ENCODE assay signal across 2 cellular contexts in genomic region chr7:156903232-156903909, GRCh38.
TF ChIP-seq lines count a peak whose summit lies in the region.

No MANE protein-coding gene starts in this region.

TF ChIP-seq in K562, 482 proteins besides CTCF, POLR2A, EP300 and RAD21 (continued from another document):
- TF ChIP-seq LCOR (CRISPR knock-in tag; IDR thresholded peaks at IDR 0.05) = 0 out of 2 replicates have a peak, but pooled peaks have one; percentile 17

TF ChIP-seq in SK-N-SH treated with all-trans-retinoic acid at 6 μM for 48 hours, 23 proteins besides CTCF, POLR2A, EP300 and RAD21 (continued from another document):
- TF ChIP-seq CREB5 (CRISPR knock-in tag; IDR thresholded peaks at IDR 0.05; ENCODE audit: low read depth) (no peak), GLIS3 (CRISPR knock-in tag; IDR thresholded peaks at IDR 0.05) (no peak), RARB (CRISPR knock-in tag; IDR thresholded peaks at IDR 0.05) (no peak), SNAI2 (CRISPR knock-in tag; IDR thresholded peaks at IDR 0.05) (no peak), TCF4 (CRISPR knock-in tag; IDR thresholded peaks at IDR 0.05; ENCODE audit: borderline replicate concordance) (no peak), BACH2 (CRISPR knock-in tag; IDR thresholded peaks at IDR 0.05; ENCODE audit: borderline replicate concordance) (no peak), ISL1 (CRISPR knock-in tag; IDR thresholded peaks at IDR 0.05) (no peak), OSR1 (CRISPR knock-in tag; IDR thresholded peaks at IDR 0.05) (no peak), PPARA (CRISPR knock-in tag; IDR thresholded peaks at IDR 0.05; ENCODE audit: borderline replicate concordance) (no peak), ZFP3 (CRISPR knock-in tag; IDR thresholded peaks at IDR 0.05) (no peak), ZNF565 (CRISPR knock-in tag; conservative IDR thresholded peaks at IDR 0.05; ENCODE audit: low read depth) (no peak), CSRNP3 (CRISPR knock-in tag; IDR thresholded peaks at IDR 0.05) (no peak), ARNTL (CRISPR knock-in tag; IDR thresholded peaks at IDR 0.05; ENCODE audit: borderline replicate concordance, low read depth) (no peak)
- TF ChIP-seq, protein P1, sequence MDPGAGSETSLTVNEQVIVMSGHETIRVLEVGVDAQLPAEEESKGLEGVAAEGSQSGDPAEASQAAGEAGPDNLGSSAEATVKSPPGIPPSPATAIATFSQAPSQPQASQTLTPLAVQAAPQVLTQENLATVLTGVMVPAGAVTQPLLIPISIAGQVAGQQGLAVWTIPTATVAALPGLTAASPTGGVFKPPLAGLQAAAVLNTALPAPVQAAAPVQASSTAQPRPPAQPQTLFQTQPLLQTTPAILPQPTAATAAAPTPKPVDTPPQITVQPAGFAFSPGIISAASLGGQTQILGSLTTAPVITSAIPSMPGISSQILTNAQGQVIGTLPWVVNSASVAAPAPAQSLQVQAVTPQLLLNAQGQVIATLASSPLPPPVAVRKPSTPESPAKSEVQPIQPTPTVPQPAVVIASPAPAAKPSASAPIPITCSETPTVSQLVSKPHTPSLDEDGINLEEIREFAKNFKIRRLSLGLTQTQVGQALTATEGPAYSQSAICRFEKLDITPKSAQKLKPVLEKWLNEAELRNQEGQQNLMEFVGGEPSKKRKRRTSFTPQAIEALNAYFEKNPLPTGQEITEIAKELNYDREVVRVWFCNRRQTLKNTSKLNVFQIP (CRISPR knock-in tag; IDR thresholded peaks at IDR 0.05; ENCODE audit: borderline replicate concordance, low read depth) = no peak
- TF ChIP-seq, protein P2, sequence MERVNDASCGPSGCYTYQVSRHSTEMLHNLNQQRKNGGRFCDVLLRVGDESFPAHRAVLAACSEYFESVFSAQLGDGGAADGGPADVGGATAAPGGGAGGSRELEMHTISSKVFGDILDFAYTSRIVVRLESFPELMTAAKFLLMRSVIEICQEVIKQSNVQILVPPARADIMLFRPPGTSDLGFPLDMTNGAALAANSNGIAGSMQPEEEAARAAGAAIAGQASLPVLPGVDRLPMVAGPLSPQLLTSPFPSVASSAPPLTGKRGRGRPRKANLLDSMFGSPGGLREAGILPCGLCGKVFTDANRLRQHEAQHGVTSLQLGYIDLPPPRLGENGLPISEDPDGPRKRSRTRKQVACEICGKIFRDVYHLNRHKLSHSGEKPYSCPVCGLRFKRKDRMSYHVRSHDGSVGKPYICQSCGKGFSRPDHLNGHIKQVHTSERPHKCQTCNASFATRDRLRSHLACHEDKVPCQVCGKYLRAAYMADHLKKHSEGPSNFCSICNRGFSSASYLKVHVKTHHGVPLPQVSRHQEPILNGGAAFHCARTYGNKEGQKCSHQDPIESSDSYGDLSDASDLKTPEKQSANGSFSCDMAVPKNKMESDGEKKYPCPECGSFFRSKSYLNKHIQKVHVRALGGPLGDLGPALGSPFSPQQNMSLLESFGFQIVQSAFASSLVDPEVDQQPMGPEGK (CRISPR knock-in tag; IDR thresholded peaks at IDR 0.05; ENCODE audit: borderline replicate concordance) = no peak
- TF ChIP-seq, protein P3, sequence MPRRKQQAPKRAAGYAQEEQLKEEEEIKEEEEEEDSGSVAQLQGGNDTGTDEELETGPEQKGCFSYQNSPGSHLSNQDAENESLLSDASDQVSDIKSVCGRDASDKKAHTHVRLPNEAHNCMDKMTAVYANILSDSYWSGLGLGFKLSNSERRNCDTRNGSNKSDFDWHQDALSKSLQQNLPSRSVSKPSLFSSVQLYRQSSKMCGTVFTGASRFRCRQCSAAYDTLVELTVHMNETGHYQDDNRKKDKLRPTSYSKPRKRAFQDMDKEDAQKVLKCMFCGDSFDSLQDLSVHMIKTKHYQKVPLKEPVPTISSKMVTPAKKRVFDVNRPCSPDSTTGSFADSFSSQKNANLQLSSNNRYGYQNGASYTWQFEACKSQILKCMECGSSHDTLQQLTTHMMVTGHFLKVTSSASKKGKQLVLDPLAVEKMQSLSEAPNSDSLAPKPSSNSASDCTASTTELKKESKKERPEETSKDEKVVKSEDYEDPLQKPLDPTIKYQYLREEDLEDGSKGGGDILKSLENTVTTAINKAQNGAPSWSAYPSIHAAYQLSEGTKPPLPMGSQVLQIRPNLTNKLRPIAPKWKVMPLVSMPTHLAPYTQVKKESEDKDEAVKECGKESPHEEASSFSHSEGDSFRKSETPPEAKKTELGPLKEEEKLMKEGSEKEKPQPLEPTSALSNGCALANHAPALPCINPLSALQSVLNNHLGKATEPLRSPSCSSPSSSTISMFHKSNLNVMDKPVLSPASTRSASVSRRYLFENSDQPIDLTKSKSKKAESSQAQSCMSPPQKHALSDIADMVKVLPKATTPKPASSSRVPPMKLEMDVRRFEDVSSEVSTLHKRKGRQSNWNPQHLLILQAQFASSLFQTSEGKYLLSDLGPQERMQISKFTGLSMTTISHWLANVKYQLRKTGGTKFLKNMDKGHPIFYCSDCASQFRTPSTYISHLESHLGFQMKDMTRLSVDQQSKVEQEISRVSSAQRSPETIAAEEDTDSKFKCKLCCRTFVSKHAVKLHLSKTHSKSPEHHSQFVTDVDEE (CRISPR knock-in tag; IDR thresholded peaks at IDR 0.05) = no peak
TF ChIP-seq in SK-N-SH treated with all-trans-retinoic acid at 6 μM for 48 hours: peak in this region for 0.
